Comparison of ENCODE assay signal across 1 cellular context in genomic region chr9:137216188-137216965, GRCh38.
TF ChIP-seq lines count a peak whose summit lies in the region.

No MANE protein-coding gene starts in this region.

TF ChIP-seq in HepG2, 621 proteins besides CTCF, POLR2A, EP300 and RAD21:
- TF ChIP-seq ZC3H13 (CRISPR knock-in tag; IDR thresholded peaks at IDR 0.05) (0 out of 2 replicates have a peak, but pooled peaks have one; percentile 4), TEAD2 (CRISPR knock-in tag; IDR thresholded peaks at IDR 0.05) (no peak)
